Comparison of ENCODE assay signal across 8 cellular contexts in the genomic region with DNA sequence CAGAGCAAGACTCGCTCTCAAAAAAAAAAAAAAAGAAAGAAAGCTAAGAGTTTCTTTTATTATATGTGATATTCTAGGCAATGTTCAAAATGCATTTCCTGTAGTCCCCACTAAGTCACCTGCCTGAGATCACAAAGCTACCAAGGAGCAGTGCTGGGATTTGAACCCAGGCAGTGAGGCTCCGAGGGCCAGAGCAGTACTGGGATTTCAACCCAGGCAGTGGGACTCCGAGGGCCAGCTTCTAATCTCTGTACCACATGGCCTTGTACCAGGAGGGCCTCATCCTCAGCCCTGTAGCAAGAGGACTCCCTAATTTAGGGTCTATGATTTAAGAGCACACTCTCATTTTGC. TPM values are rescaled to one million over a fixed set of nuclear protein-coding genes. Genes with fewer than 3 reads are reported as not detected.
DNase-seq lines count a peak whose midpoint lies in the region; ATAC-seq and TF ChIP-seq lines count a peak whose summit lies in the region.

No MANE protein-coding gene starts in this region.

- TF ChIP-seq POLR2A in right lobe of liver (IDR thresholded peaks at IDR 0.05): no peak
- no peak for TF ChIP-seq POLR2A in stomach (IDR thresholded peaks at IDR 0.05)

- TF ChIP-seq CTCF in OCI-LY7 (conservative IDR thresholded peaks at IDR 0.05; ENCODE audit: low read length) (no peak), right lobe of liver (IDR thresholded peaks at IDR 0.05) (no peak), stomach (IDR thresholded peaks at IDR 0.05) (no peak)

- H3K79me2 ChIP-seq in OCI-LY7 (ENCODE audit: insufficient read depth, low read depth, low read length): peaks cover 97% of the 10 kb centered on the region

- H3K4me2 ChIP-seq in OCI-LY7 (ENCODE audit: low read length): peak overlapping the region; percentile 39

- no peaks in the 10 kb centered on the region for H3K9me2 ChIP-seq in OCI-LY7 (ENCODE audit: insufficient read depth, low read length)

- no peaks in the 10 kb centered on the region; the same call in 1 of the 2 replicates for H4K20me1 ChIP-seq in OCI-LY7 (ENCODE audit: insufficient read depth, low read length)

- BruUV-seq in OCI-LY7 (replicated peaks; lab: Mats Ljungman, UMichigan): no TSS peak

- H3K4me3 ChIP-seq in OCI-LY7 (ENCODE audit: low read depth, low read length, poor library complexity, severe bottlenecking) (no peak overlapping the region), right lobe of liver (no peak overlapping the region), stomach (no peak overlapping the region)

- H3K27me3 ChIP-seq in right lobe of liver (no peaks in the 10 kb centered on the region), stomach (no peaks in the 10 kb centered on the region)

- TF ChIP-seq EP300 in stomach (IDR thresholded peaks at IDR 0.05): no peak

- no peak overlapping the region for H2AFZ ChIP-seq in OCI-LY7 (ENCODE audit: low read length)

- WGBS in right lobe of liver (ENCODE audit: insufficient coverage, low coverage, low lambda C conversion rate, missing lambda C conversion rate): 64% methylated on average over 2 of the region's 3 CpGs
- 84 to 92% (median 86%) methylated on average over 3 of the region's 3 CpGs for WGBS in stomach, 5 donors

- CTCF ChIA-PET in OCI-LY7 (lab: Charles Lee; ENCODE audit: unreplicated experiment): no interaction called here

- intact Hi-C loops in OCI-LY7 (cut with micrococcal nuclease; ENCODE audit: unreplicated experiment) (no loop called here), right lobe of liver (cut with DNase I) (no loop called here), stomach (cut with DNase I; ENCODE audit: low total_unique reads) (no loop called here)

- peak overlapping the region; percentile 23 for H3K27ac ChIP-seq in OCI-LY7 (ENCODE audit: low read depth, low read length, poor library complexity, severe bottlenecking)
- peak overlapping the region; percentile 98 for H3K27ac ChIP-seq in angular gyrus (ENCODE audit: low read depth, low read length)
- H3K27ac ChIP-seq in right lobe of liver: peak overlapping the region; percentile 83 to 99 (median 89)
- H3K27ac ChIP-seq in stomach: peak overlapping the region; percentile 96 to 99 (median 97)

- ATAC-seq in right lobe of liver (no peak), HG02852 (IDR thresholded peaks at IDR 0.05; ENCODE audit: unreplicated experiment) (no peak), HG02610 (IDR thresholded peaks at IDR 0.05; ENCODE audit: unreplicated experiment) (no peak)

- DNase-seq in OCI-LY7 (ENCODE audit: low spot score) (no peak), right lobe of liver (no peak), stomach (no peak), LoVo (ENCODE audit: low spot score) (no peak)
- no peak for DNase-seq in activated effector memory CD4-positive, alpha-beta T cell treated with anti-CD3 and anti-CD28 coated beads, Interleukin-2, amount 50 U/mL, for 16 hours

- H3K9me3 ChIP-seq in OCI-LY7 (ENCODE audit: low read length): no peaks in the 10 kb centered on the region
- H3K9me3 ChIP-seq in right lobe of liver: no peaks in the 10 kb centered on the region
- H3K9me3 ChIP-seq in stomach: no peaks in the 10 kb centered on the region

- H3K4me1 ChIP-seq in OCI-LY7 (ENCODE audit: insufficient read depth, low read length, poor library complexity, severe bottlenecking) (peaks cover 20% of the 10 kb centered on the region), right lobe of liver (peaks cover 0 to 51% (median 26%) of the 10 kb centered on the region in 4 donors), stomach (peaks cover 71 to 98% (median 89%) of the 10 kb centered on the region in 4 donors)

- H3K36me3 ChIP-seq in OCI-LY7 (ENCODE audit: insufficient read depth, low read length): peaks cover 67% of the 10 kb centered on the region
- no peaks in the 10 kb centered on the region for H3K36me3 ChIP-seq in right lobe of liver
- H3K36me3 ChIP-seq in stomach: peaks cover 0 to 4% (median 3%) of the 10 kb centered on the region in 4 donors

- POLR2A ChIA-PET in OCI-LY7 (lab: Charles Lee): interaction anchor here (0.7 to 1.2 kb wide), 4 partner anchors 10 to 187 kb away, joined by 3 to 7 read pairs (median 4); no protein-coding TSS in a partner anchor

RNA-seq across cellular contexts. Expression of a gene that starts 39.7 kb away (rescaled TPM):
- total RNA-seq in OCI-LY7 (2014; rRNA removed; shearing (Covaris generic)): 26.1 and 30.4 TPM in 2 replicates
- total RNA-seq in OCI-LY7 (2022) (69.1 and 77.0 TPM in 2 replicates), right lobe of liver (10 to 100 TPM in 5 of 6 experiments, 1 to 10 TPM in 1; 7.8 to 25.7 (median 13.8) TPM), stomach (10 to 100 TPM; 25.9 to 82.6 (median 54.3) TPM)
- 10 to 100 TPM in 2 of 3 donors, 1 to 10 TPM in 1; 9.2 to 13.6 (median 12.7) TPM for polyA plus RNA-seq in stomach

Comparison
In these comparisons a context has a peak if more than half of its experiments do, and no peak if none do; other contexts are left out.
1. H3K27ac ChIP-seq: peak in every context shown above with its lines; median percentile 98 in angular gyrus; 97 in stomach; 89 in right lobe of liver; 23 in OCI-LY7.